ENCODE assay signal across 8 cellular contexts in genomic region chr22:20298803-20299735, GRCh38. TPM values are rescaled to one million over a fixed set of nuclear protein-coding genes. Genes with fewer than 3 reads are reported as not detected.
DNase-seq lines count a peak whose midpoint lies in the region; ATAC-seq and TF ChIP-seq lines count a peak whose summit lies in the region.

No MANE protein-coding gene starts in this region.

- peak; percentile 88 for ATAC-seq in RWPE2 (ENCODE audit: low read depth)

- peak overlapping the region; percentile 89 for H2AFZ ChIP-seq in neural progenitor cell (replicated peaks)

- H3K79me2 ChIP-seq in neural progenitor cell (ENCODE audit: low read depth), result no peaks in the 10 kb centered on the region

- H3K9me3 ChIP-seq in RWPE2 (ENCODE audit: severe bottlenecking), result no peaks in the 10 kb centered on the region
- no peaks in the 10 kb centered on the region for H3K9me3 ChIP-seq in neural progenitor cell (ENCODE audit: low read depth)

- H3K4me3 ChIP-seq in RWPE2 (ENCODE audit: severe bottlenecking), result peak overlapping the region; percentile 37
- peak overlapping the region; percentile 50 for H3K4me3 ChIP-seq in neural progenitor cell

- TF ChIP-seq EP300 in Ishikawa (IDR thresholded peaks at IDR 0.05; ENCODE audit: borderline replicate concordance), result no peak

- H3K27me3 Mint-ChIP-seq in activated T-helper 2 cell treated with anti-CD3 and anti-CD28 coated beads, Interferon-gamma antibody, Interleukin-2, Interleukin-4, amounts not matched to agents 10 μg/mL and 5 μg/mL and 100 μg/mL, durations not matched to agents 14 hours and 24 hours and 36 hours (ENCODE audit: low read depth), result peaks cover 26% of the 10 kb centered on the region
- H3K27me3 Mint-ChIP-seq in neural progenitor cell (ENCODE audit: insufficient read depth, low read depth), result peaks cover 38% of the 10 kb centered on the region
- H3K27me3 Mint-ChIP-seq in stimulated activated naive CD8-positive, alpha-beta T cell treated with anti-CD3 and anti-CD28 coated beads, Interleukin-15, Interleukin-2, amounts not matched to agents 100 ng/mL and 50 ng/mL, for 24 hours, result peaks cover 5% of the 10 kb centered on the region

- no peak for TF ChIP-seq CTCF in RWPE2 (IDR thresholded peaks at IDR 0.05; ENCODE audit: poor library complexity, severe bottlenecking)
- TF ChIP-seq CTCF in neural progenitor cell (IDR thresholded peaks at IDR 0.05), result no peak

- H3K9ac ChIP-seq in neural progenitor cell, result no peak overlapping the region

- peak overlapping the region; percentile 81 for H3K4me2 ChIP-seq in neural progenitor cell

- peak overlapping the region; percentile 79 for H3K4me3 Mint-ChIP-seq in activated T-helper 2 cell treated with anti-CD3 and anti-CD28 coated beads, Interferon-gamma antibody, Interleukin-2, Interleukin-4, amounts not matched to agents 10 μg/mL and 5 μg/mL and 100 μg/mL, durations not matched to agents 14 hours and 24 hours and 36 hours (ENCODE audit: low read depth)
- peak overlapping the region; percentile 82 for H3K4me3 Mint-ChIP-seq in neural progenitor cell
- H3K4me3 Mint-ChIP-seq in stimulated activated naive CD8-positive, alpha-beta T cell treated with anti-CD3 and anti-CD28 coated beads, Interleukin-15, Interleukin-2, amounts not matched to agents 100 ng/mL and 50 ng/mL, for 24 hours, result peak overlapping the region; percentile 75

- H3K36me3 Mint-ChIP-seq in activated T-helper 2 cell treated with anti-CD3 and anti-CD28 coated beads, Interferon-gamma antibody, Interleukin-2, Interleukin-4, amounts not matched to agents 10 μg/mL and 5 μg/mL and 100 μg/mL, durations not matched to agents 14 hours and 24 hours and 36 hours (ENCODE audit: low read depth), result no peaks in the 10 kb centered on the region
- H3K36me3 Mint-ChIP-seq in neural progenitor cell, result no peaks in the 10 kb centered on the region
- no peaks in the 10 kb centered on the region for H3K36me3 Mint-ChIP-seq in stimulated activated naive CD8-positive, alpha-beta T cell treated with anti-CD3 and anti-CD28 coated beads, Interleukin-15, Interleukin-2, amounts not matched to agents 100 ng/mL and 50 ng/mL, for 24 hours (ENCODE audit: low read depth)

- peaks cover 2% of the 10 kb centered on the region for H3K4me1 Mint-ChIP-seq in activated T-helper 2 cell treated with anti-CD3 and anti-CD28 coated beads, Interferon-gamma antibody, Interleukin-2, Interleukin-4, amounts not matched to agents 10 μg/mL and 5 μg/mL and 100 μg/mL, durations not matched to agents 14 hours and 24 hours and 36 hours (ENCODE audit: low read depth)
- H3K4me1 Mint-ChIP-seq in neural progenitor cell, result peaks cover 9% of the 10 kb centered on the region
- no peaks in the 10 kb centered on the region for H3K4me1 Mint-ChIP-seq in stimulated activated naive CD8-positive, alpha-beta T cell treated with anti-CD3 and anti-CD28 coated beads, Interleukin-15, Interleukin-2, amounts not matched to agents 100 ng/mL and 50 ng/mL, for 24 hours (ENCODE audit: low read depth)

- peaks cover 11% of the 10 kb centered on the region for H3F3A ChIP-seq in neural progenitor cell (ENCODE audit: low read depth)

- H3K36me3 ChIP-seq in RWPE2 (ENCODE audit: low read depth) (no peaks in the 10 kb centered on the region), neural progenitor cell (no peaks in the 10 kb centered on the region)

- no peak overlapping the region for H3K27ac ChIP-seq in RWPE2 (ENCODE audit: poor library complexity, severe bottlenecking)
- no peak overlapping the region for H3K27ac ChIP-seq in neural progenitor cell

- H3K27me3 ChIP-seq in RWPE2 (ENCODE audit: insufficient read depth, poor library complexity, severe bottlenecking) (no peaks in the 10 kb centered on the region), neural progenitor cell (peaks cover 78% of the 10 kb centered on the region)

- no peaks in the 10 kb centered on the region for H3K9me3 Mint-ChIP-seq in activated T-helper 2 cell treated with anti-CD3 and anti-CD28 coated beads, Interferon-gamma antibody, Interleukin-2, Interleukin-4, amounts not matched to agents 10 μg/mL and 5 μg/mL and 100 μg/mL, durations not matched to agents 14 hours and 24 hours and 36 hours
- H3K9me3 Mint-ChIP-seq in neural progenitor cell, result no peaks in the 10 kb centered on the region
- H3K9me3 Mint-ChIP-seq in stimulated activated naive CD8-positive, alpha-beta T cell treated with anti-CD3 and anti-CD28 coated beads, Interleukin-15, Interleukin-2, amounts not matched to agents 100 ng/mL and 50 ng/mL, for 24 hours, result no peaks in the 10 kb centered on the region

- intact Hi-C loops in activated T-helper 2 cell treated with anti-CD3 and anti-CD28 coated beads, Interferon-gamma antibody, Interleukin-2, Interleukin-4, amounts not matched to agents 10 μg/mL and 5 μg/mL and 100 μg/mL, durations not matched to agents 14 hours and 24 hours and 36 hours (cut with micrococcal nuclease), result loop anchor here (2.0 kb wide), 1 partner anchor 22 kb away; the partner anchor contains the start of gene DGCR6L

- H3K27ac Mint-ChIP-seq in activated T-helper 2 cell treated with anti-CD3 and anti-CD28 coated beads, Interferon-gamma antibody, Interleukin-2, Interleukin-4, amounts not matched to agents 10 μg/mL and 5 μg/mL and 100 μg/mL, durations not matched to agents 14 hours and 24 hours and 36 hours, result no peak overlapping the region
- no peak overlapping the region for H3K27ac Mint-ChIP-seq in neural progenitor cell
- no peak overlapping the region for H3K27ac Mint-ChIP-seq in stimulated activated naive CD8-positive, alpha-beta T cell treated with anti-CD3 and anti-CD28 coated beads, Interleukin-15, Interleukin-2, amounts not matched to agents 100 ng/mL and 50 ng/mL, for 24 hours

- no peaks in the 10 kb centered on the region for H4K20me1 ChIP-seq in neural progenitor cell (ENCODE audit: low read depth)

- no peaks in the 10 kb centered on the region for H3K4me1 ChIP-seq in RWPE2 (ENCODE audit: insufficient read depth, poor library complexity, severe bottlenecking)
- no peaks in the 10 kb centered on the region for H3K4me1 ChIP-seq in neural progenitor cell

- no peak for TF ChIP-seq RAD21 in Ishikawa (IDR thresholded peaks at IDR 0.05; ENCODE audit: low read depth)

- DNase-seq in NK-92 (lab: John Stamatoyannopoulos, UW; ENCODE audit: unreplicated experiment), result peak; percentile 38
- no peak for DNase-seq in NK-92 treated with Interleukin-12 subunit alpha and Interleukin-12 subunit beta, amount 100 ng/mL, for 24 hours (lab: John Stamatoyannopoulos, UW)
- peak; percentile 81 for DNase-seq in RWPE2 (ENCODE audit: low spot score)
- peak; percentile 87 for DNase-seq in activated T-helper 2 cell treated with anti-CD3 and anti-CD28 coated beads, Interferon-gamma antibody, Interleukin-2, Interleukin-4, amounts not matched to agents 10 μg/mL and 5 μg/mL and 100 μg/mL, durations not matched to agents 14 hours and 24 hours and 36 hours (ENCODE audit: low spot score)
- peak; percentile 14 for DNase-seq in fibroblast of the conjunctiva (ENCODE audit: low read depth)
- peak; percentile 96 for DNase-seq in neural progenitor cell (ENCODE audit: low spot score)

TF ChIP-seq in Ishikawa, 13 proteins besides CTCF, POLR2A, EP300 and RAD21 (continues in another document):
- TF ChIP-seq CREB1 (IDR thresholded peaks at IDR 0.05; ENCODE audit: low read depth), result no peak
- TF ChIP-seq ZBTB7A (IDR thresholded peaks at IDR 0.05; ENCODE audit: low read depth), result peak; percentile 50; the same call in 1 of the 2 replicates
- no peak for TF ChIP-seq NFIC (IDR thresholded peaks at IDR 0.05)
- 0 out of 2 replicates have a peak, but pooled peaks have one; percentile 14 for TF ChIP-seq TEAD4 (IDR thresholded peaks at IDR 0.05)
- no peak for TF ChIP-seq USF1 (IDR thresholded peaks at IDR 0.05)
- no peak for TF ChIP-seq FOXM1 (IDR thresholded peaks at IDR 0.05; ENCODE audit: borderline replicate concordance, low read depth)
- peak; percentile 61 for TF ChIP-seq MAX (IDR thresholded peaks at IDR 0.05)
- TF ChIP-seq CEBPB (IDR thresholded peaks at IDR 0.05), result no peak
- no peak for TF ChIP-seq TCF12 (IDR thresholded peaks at IDR 0.05; ENCODE audit: low read depth)
- 0 out of 2 replicates have a peak, but pooled peaks have one; percentile 24 for TF ChIP-seq EGR1 (IDR thresholded peaks at IDR 0.05)
- TF ChIP-seq YY1 (IDR thresholded peaks at IDR 0.05; ENCODE audit: low read depth), result no peak
- TF ChIP-seq TAF1 (IDR thresholded peaks at IDR 0.05; ENCODE audit: low read depth), result no peak

RNA-seq across cellular contexts. Expression of gene DGCR6L, which starts 20.8 kb away (rescaled TPM):
- 29.0 and 31.1 TPM in 2 replicates for total RNA-seq in activated T-helper 2 cell treated with anti-CD3 and anti-CD28 coated beads, Interferon-gamma antibody, Interleukin-2, Interleukin-4, amounts not matched to agents 10 μg/mL and 5 μg/mL and 100 μg/mL, durations not matched to agents 14 hours and 24 hours and 36 hours
- 22.3 and 59.2 TPM in 2 replicates for total RNA-seq in neural progenitor cell (ENCODE audit: low replicate concordance)

RNA-seq across cellular contexts. Expression of gene RTN4R, which starts 31.0 kb away (rescaled TPM):
- total RNA-seq in activated T-helper 2 cell treated with anti-CD3 and anti-CD28 coated beads, Interferon-gamma antibody, Interleukin-2, Interleukin-4, amounts not matched to agents 10 μg/mL and 5 μg/mL and 100 μg/mL, durations not matched to agents 14 hours and 24 hours and 36 hours, result 1.9 and 2.2 TPM in 2 replicates
- 6.3 and 20.9 TPM in 2 replicates for total RNA-seq in neural progenitor cell (ENCODE audit: low replicate concordance)
